Comparison of ENCODE assay signal across 12 cellular contexts in genomic region chr3:187136936-187137335, GRCh38. TPM values are rescaled to one million over a fixed set of nuclear protein-coding genes. Genes with fewer than 3 reads are reported as not detected.
A peak's percentile ranks its signal among the peaks of the same experiment; 100 is the strongest.
DNase-seq lines count a peak whose midpoint lies in the region; ATAC-seq, FAIRE-seq and TF ChIP-seq lines count a peak whose summit lies in the region.
"Had no signal": no experiment of that assay in that cellular context is flagged by ENCODE, and none has a peak within 500 bp of the region (broad histone marks: within the 10 kb centered on the region; RNA-seq: fewer than 3 reads in every experiment).

No MANE protein-coding gene starts in this region.

- no peaks in the 10 kb centered on the region for H3K36me3 ChIP-seq in astrocyte (ENCODE audit: insufficient read depth, low read length)
- H3K36me3 ChIP-seq in kidney epithelial cell (ENCODE audit: control insufficient read depth, insufficient read depth, low read length), result no peaks in the 10 kb centered on the region
- peaks cover 0 to 6% (median 0%) of the 10 kb centered on the region in 3 donors for H3K36me3 ChIP-seq in tibial artery
- no peaks in the 10 kb centered on the region for H3K36me3 ChIP-seq in gastrocnemius medialis

- no peak overlapping the region for H3K4me2 ChIP-seq in astrocyte (ENCODE audit: low read length)

- no peak overlapping the region for H3K27ac Mint-ChIP-seq in astrocyte (ENCODE audit: unreplicated experiment)

- H3K4me1 ChIP-seq in astrocyte (ENCODE audit: insufficient read depth, low read length) (no peaks in the 10 kb centered on the region), tibial artery (peaks cover 0 to 9% (median 3%) of the 10 kb centered on the region in 4 donors), gastrocnemius medialis (peaks cover 0 to 8% of the 10 kb centered on the region in 2 donors)

- no peaks in the 10 kb centered on the region for H3K79me2 ChIP-seq in astrocyte (ENCODE audit: insufficient read depth, low read length)

- no peaks in the 10 kb centered on the region for H4K20me1 ChIP-seq in astrocyte (ENCODE audit: insufficient read depth, low read length)

- in situ Hi-C loops in gastrocnemius medialis (cut with MboI; ENCODE audit: low sequenced_read_pairs in 4 of 4), result no loop called here

- no peak for TF ChIP-seq POLR2A in gastrocnemius medialis (IDR thresholded peaks at IDR 0.05)

- TF ChIP-seq CTCF in astrocyte (IDR thresholded peaks at IDR 0.05; ENCODE audit: insufficient read depth, low read depth, low read length), result no peak
- TF ChIP-seq CTCF in kidney epithelial cell (IDR thresholded peaks at IDR 0.05; ENCODE audit: insufficient read depth, low read length, poor library complexity, severe bottlenecking), result no peak
- no peak for TF ChIP-seq CTCF in tibial artery (IDR thresholded peaks at IDR 0.05)
- no peak for TF ChIP-seq CTCF in gastrocnemius medialis (IDR thresholded peaks at IDR 0.05 in 4 of 5, conservative IDR thresholded peaks at IDR 0.05 in 1 of 5)

- H3K4me3 ChIP-seq in astrocyte (ENCODE audit: insufficient read depth, low read depth, low read length) (no peak overlapping the region), kidney epithelial cell (ENCODE audit: low read depth, low read length) (no peak overlapping the region), tibial artery (no peak overlapping the region), gastrocnemius medialis (no peak overlapping the region)

- H3K27me3 Mint-ChIP-seq in astrocyte (ENCODE audit: low read depth, unreplicated experiment), result no peaks in the 10 kb centered on the region

- H3K27me3 ChIP-seq in astrocyte (ENCODE audit: insufficient read depth, low read length) (no peaks in the 10 kb centered on the region), kidney epithelial cell (ENCODE audit: control insufficient read depth, insufficient read depth, low read length) (no peaks in the 10 kb centered on the region), tibial artery (no peaks in the 10 kb centered on the region), gastrocnemius medialis (peaks cover 0 to 3% (median 0%) of the 10 kb centered on the region in 3 donors)

- no peak overlapping the region for H3K4me3 Mint-ChIP-seq in astrocyte (ENCODE audit: unreplicated experiment)

- FAIRE-seq in astrocyte (lab: Jason Lieb, UNC), result no peak
- FAIRE-seq: small intestine had no signal

- no peaks in the 10 kb centered on the region for H3K9me3 ChIP-seq in astrocyte (ENCODE audit: insufficient read depth, low read depth, low read length)
- H3K9me3 ChIP-seq in tibial artery, result no peaks in the 10 kb centered on the region
- H3K9me3 ChIP-seq in gastrocnemius medialis, result no peaks in the 10 kb centered on the region

- H3K9ac ChIP-seq in astrocyte (ENCODE audit: low read length), result no peak overlapping the region

- H3K4me1 Mint-ChIP-seq in astrocyte (ENCODE audit: low read depth, unreplicated experiment), result peaks cover 1% of the 10 kb centered on the region

- intact Hi-C loops in tibial artery (cut with DNase I; ENCODE audit: low total_unique reads), result no loop called here
- intact Hi-C loops in gastrocnemius medialis (cut with DNase I; ENCODE audit: low total_unique reads), result no loop called here

- no peak for ATAC-seq in GM19395 (IDR thresholded peaks at IDR 0.05; ENCODE audit: unreplicated experiment)
- ATAC-seq in gastrocnemius medialis, result no peak

- peaks cover 3% of the 10 kb centered on the region for H3K36me3 Mint-ChIP-seq in astrocyte (ENCODE audit: low read depth, unreplicated experiment)

- H3K27ac ChIP-seq in astrocyte (ENCODE audit: low read depth, low read length) (no peak overlapping the region), tibial artery (no peak overlapping the region), gastrocnemius medialis (no peak overlapping the region)
- H3K27ac ChIP-seq: 22Rv1 had no signal

- H3K9me3 Mint-ChIP-seq in astrocyte (ENCODE audit: unreplicated experiment), result peaks cover 7% of the 10 kb centered on the region

- DNase-seq in DMS53 (lab: John Stamatoyannopoulos, UW) (peak; percentile 59), DMS53 treated with DMSO at 0.1 percent for 48 hours (lab: John Stamatoyannopoulos, UW; ENCODE audit: unreplicated experiment) (no peak), LoVo (ENCODE audit: low spot score) (peak; percentile 11), astrocyte (ENCODE audit: low read depth) (peak; percentile 45), kidney epithelial cell (ENCODE audit: low read depth) (peak; percentile 28), tibial artery (no peak), gastrocnemius medialis (no peak)
- DNase-seq: KG1, NCI-H2029 treated with DMSO at 0.1 percent for 48 hours, small intestine had no signal

- H2AFZ ChIP-seq in astrocyte (ENCODE audit: low read depth, low read length), result no peak overlapping the region

RNA-seq across cellular contexts. Expression of gene RPL39L, which starts 2.4 kb away (rescaled TPM):
- 6.5 and 7.6 TPM in 2 replicates for total RNA-seq in astrocyte
- 18.9 and 26.5 TPM in 2 replicates for total RNA-seq in kidney epithelial cell
- total RNA-seq in gastrocnemius medialis, result 1 to 10 TPM in 1 of 4 donors, under 1 TPM in 1, not detected in 2; 0.71 to 1.6 TPM

Comparison
In these comparisons a context has a peak if more than half of its experiments do, and no peak if none do; other contexts are left out.
1. DNase-seq: peak in DMS53 (single experiment), LoVo (single experiment), astrocyte (single experiment) and kidney epithelial cell (single experiment); none in DMS53 treated with DMSO at 0.1 percent for 48 hours (single experiment), tibial artery (0 of 2) and gastrocnemius medialis (0 of 2).